In the genomic region with DNA sequence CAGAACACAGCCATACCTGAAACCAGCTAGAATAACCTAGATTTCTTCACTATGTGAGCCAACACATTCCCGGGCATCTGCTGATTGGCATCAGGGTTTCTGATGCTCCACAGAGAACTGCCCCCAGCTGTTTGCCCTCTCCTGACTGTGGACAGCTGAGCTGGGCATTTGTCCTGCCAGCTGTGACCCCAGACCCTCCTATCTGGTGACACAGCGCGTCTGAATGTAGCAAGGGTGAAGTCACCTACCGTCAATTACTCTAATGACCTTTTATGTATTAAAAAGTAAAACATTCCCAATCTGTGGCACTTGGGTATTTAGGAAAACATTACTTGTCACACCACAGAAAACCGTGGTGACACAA, we compare ENCODE assay signal across 21 cellular contexts. TPM values are rescaled to one million over a fixed set of nuclear protein-coding genes. Genes with fewer than 3 reads are reported as not detected.
DNase-seq lines count a peak whose midpoint lies in the region; ATAC-seq, FAIRE-seq and TF ChIP-seq lines count a peak whose summit lies in the region.
"Had no signal": no experiment of that assay in that cellular context is flagged by ENCODE, and none has a peak within 500 bp of the region (broad histone marks: within the 10 kb centered on the region; RNA-seq: fewer than 3 reads in every experiment).

No MANE protein-coding gene starts in this region.

- H3K9me3 Mint-ChIP-seq in activated CD4-positive, alpha-beta T cell treated with anti-CD3 and anti-CD28 coated beads, Interleukin-2, amount 10 ng/mL, durations not matched to agents 7 days and 5 days, result peaks cover 8% of the 10 kb centered on the region
- H3K9me3 Mint-ChIP-seq in dendritic cell treated with granulocyte-macrophage colony-stimulating factor and Interleukin-4, amounts not matched to agents 40 ng/mL and 50 ng/mL, for 4 days, result no peaks in the 10 kb centered on the region
- no peaks in the 10 kb centered on the region for H3K9me3 Mint-ChIP-seq in mesothelial cell of epicardium
- H3K9me3 Mint-ChIP-seq in stimulated activated effector memory CD8-positive, alpha-beta T cell treated with anti-CD3 and anti-CD28 coated beads, Interleukin-12 subunit alpha, Interleukin-12 subunit beta, amount 100 ng/mL, for 72 hours, result peaks cover 3% of the 10 kb centered on the region

- no peak overlapping the region for H3K4me3 ChIP-seq in mucosa of descending colon
- H3K4me3 ChIP-seq: GM12878 had no signal

- POLR2A ChIA-PET in activated CD4-positive, alpha-beta T cell treated with anti-CD3 and anti-CD28 coated beads, Interleukin-2, amount 10 ng/mL, durations not matched to agents 7 days and 5 days (lab: Charles Lee), result no interaction called here

- no peaks in the 10 kb centered on the region for H3K4me1 ChIP-seq in mucosa of descending colon (ENCODE audit: low read depth)

- H3K27me3 Mint-ChIP-seq in activated CD4-positive, alpha-beta T cell treated with anti-CD3 and anti-CD28 coated beads, Interleukin-2, amount 10 ng/mL, durations not matched to agents 7 days and 5 days, result no peaks in the 10 kb centered on the region
- peaks cover 25% of the 10 kb centered on the region for H3K27me3 Mint-ChIP-seq in dendritic cell treated with granulocyte-macrophage colony-stimulating factor and Interleukin-4, amounts not matched to agents 40 ng/mL and 50 ng/mL, for 4 days
- H3K27me3 Mint-ChIP-seq in mesothelial cell of epicardium (ENCODE audit: low read depth), result peaks cover 33% of the 10 kb centered on the region

- CTCF ChIA-PET in activated CD4-positive, alpha-beta T cell treated with anti-CD3 and anti-CD28 coated beads, Interleukin-2, amount 10 ng/mL, durations not matched to agents 7 days and 5 days (lab: Charles Lee), result no interaction called here

- FAIRE-seq in GM12892 (lab: Jason Lieb, UNC), result no peak
- FAIRE-seq: HTR-8/SVneo had no signal

- TF ChIP-seq POLR2A in GM12892 (IDR thresholded peaks at IDR 0.05; ENCODE audit: low read depth, low read length), result no peak

- peak overlapping the region; percentile 9 for H3K27ac Mint-ChIP-seq in activated CD4-positive, alpha-beta T cell treated with anti-CD3 and anti-CD28 coated beads, Interleukin-2, amount 10 ng/mL, durations not matched to agents 7 days and 5 days
- peak overlapping the region; percentile 17 for H3K27ac Mint-ChIP-seq in dendritic cell treated with granulocyte-macrophage colony-stimulating factor and Interleukin-4, amounts not matched to agents 40 ng/mL and 50 ng/mL, for 4 days
- peak overlapping the region; percentile 48 for H3K27ac Mint-ChIP-seq in mesothelial cell of epicardium
- no peak overlapping the region for H3K27ac Mint-ChIP-seq in stimulated activated effector memory CD8-positive, alpha-beta T cell treated with anti-CD3 and anti-CD28 coated beads, Interleukin-12 subunit alpha, Interleukin-12 subunit beta, amount 100 ng/mL, for 72 hours

- no peak for TF ChIP-seq CTCF in mesothelial cell of epicardium (IDR thresholded peaks at IDR 0.05; ENCODE audit: unreplicated experiment)
- TF ChIP-seq CTCF in mucosa of descending colon (IDR thresholded peaks at IDR 0.05), result no peak

- intact Hi-C loops in dendritic cell treated with granulocyte-macrophage colony-stimulating factor and Interleukin-4, amounts not matched to agents 40 ng/mL and 50 ng/mL, for 4 days (cut with micrococcal nuclease), result no loop called here
- intact Hi-C loops in mucosa of descending colon (cut with DNase I, micrococcal nuclease), result no loop called here

- H3K36me3 Mint-ChIP-seq in activated CD4-positive, alpha-beta T cell treated with anti-CD3 and anti-CD28 coated beads, Interleukin-2, amount 10 ng/mL, durations not matched to agents 7 days and 5 days (ENCODE audit: low read depth), result no peaks in the 10 kb centered on the region
- no peaks in the 10 kb centered on the region for H3K36me3 Mint-ChIP-seq in dendritic cell treated with granulocyte-macrophage colony-stimulating factor and Interleukin-4, amounts not matched to agents 40 ng/mL and 50 ng/mL, for 4 days (ENCODE audit: low read depth)
- no peaks in the 10 kb centered on the region for H3K36me3 Mint-ChIP-seq in mesothelial cell of epicardium
- H3K36me3 Mint-ChIP-seq in stimulated activated effector memory CD8-positive, alpha-beta T cell treated with anti-CD3 and anti-CD28 coated beads, Interleukin-12 subunit alpha, Interleukin-12 subunit beta, amount 100 ng/mL, for 72 hours, result peaks cover 8% of the 10 kb centered on the region

- DNase-seq in activated CD4-positive, alpha-beta T cell treated with anti-CD3 and anti-CD28 coated beads, Interleukin-2, amount 10 ng/mL, durations not matched to agents 7 days and 5 days, result no peak
- no peak for DNase-seq in activated CD4-positive, alpha-beta T cell treated with anti-CD3 and anti-CD28 coated beads, Interleukin-2, amount 50 U/mL, for 4 hours
- no peak for DNase-seq in mesothelial cell of epicardium (ENCODE audit: low spot score in 2 of 2, unreplicated experiment in 2 of 2)
- no peak for DNase-seq in stimulated activated effector memory CD8-positive, alpha-beta T cell treated with anti-CD3 and anti-CD28 coated beads, Interleukin-12 subunit alpha, Interleukin-12 subunit beta, amount 100 ng/mL, for 72 hours (ENCODE audit: low spot score in 2 of 2)
- no peak for DNase-seq in mucosa of descending colon
- no peak for DNase-seq in GM12892 (ENCODE audit: insufficient read length)
- DNase-seq: 8988T, GOT3, IMR-90, Karpas-422, NCI-H1417 treated with DMSO at 0.1 percent for 48 hours, NCI-H187 treated with DMSO at 0.1 percent for 48 hours, NCI-H2227 treated with DMSO at 0.1 percent for 48 hours, NCI-H510A treated with DMSO at 0.1 percent for 48 hours, NCI-H82, OCI-M1, SIG-M5 had no signal

- peaks cover 9% of the 10 kb centered on the region for H3K4me1 Mint-ChIP-seq in activated CD4-positive, alpha-beta T cell treated with anti-CD3 and anti-CD28 coated beads, Interleukin-2, amount 10 ng/mL, durations not matched to agents 7 days and 5 days
- peaks cover 11% of the 10 kb centered on the region for H3K4me1 Mint-ChIP-seq in dendritic cell treated with granulocyte-macrophage colony-stimulating factor and Interleukin-4, amounts not matched to agents 40 ng/mL and 50 ng/mL, for 4 days (ENCODE audit: low read depth)
- H3K4me1 Mint-ChIP-seq in mesothelial cell of epicardium, result peaks cover 3% of the 10 kb centered on the region
- H3K4me1 Mint-ChIP-seq in stimulated activated effector memory CD8-positive, alpha-beta T cell treated with anti-CD3 and anti-CD28 coated beads, Interleukin-12 subunit alpha, Interleukin-12 subunit beta, amount 100 ng/mL, for 72 hours, result peaks cover 27% of the 10 kb centered on the region

- H3K36me3 ChIP-seq in mucosa of descending colon (ENCODE audit: low read depth), result no peaks in the 10 kb centered on the region

- no peaks in the 10 kb centered on the region for H3K9me3 ChIP-seq in mucosa of descending colon

- H3K4me3 Mint-ChIP-seq in activated CD4-positive, alpha-beta T cell treated with anti-CD3 and anti-CD28 coated beads, Interleukin-2, amount 10 ng/mL, durations not matched to agents 7 days and 5 days, result no peak overlapping the region
- H3K4me3 Mint-ChIP-seq in dendritic cell treated with granulocyte-macrophage colony-stimulating factor and Interleukin-4, amounts not matched to agents 40 ng/mL and 50 ng/mL, for 4 days, result no peak overlapping the region
- no peak overlapping the region for H3K4me3 Mint-ChIP-seq in mesothelial cell of epicardium
- H3K4me3 Mint-ChIP-seq in stimulated activated effector memory CD8-positive, alpha-beta T cell treated with anti-CD3 and anti-CD28 coated beads, Interleukin-12 subunit alpha, Interleukin-12 subunit beta, amount 100 ng/mL, for 72 hours, result peak overlapping the region; percentile 38

- no peak for ATAC-seq in stimulated activated effector memory CD8-positive, alpha-beta T cell treated with anti-CD3 and anti-CD28 coated beads, Interleukin-12 subunit alpha, Interleukin-12 subunit beta, amount 100 ng/mL, for 72 hours
- ATAC-seq in mucosa of descending colon (no peak), GM19397 (IDR thresholded peaks at IDR 0.05; ENCODE audit: unreplicated experiment) (no peak)

RNA-seq across cellular contexts. Expression of gene SFSWAP, which starts 29.7 kb away (rescaled TPM):
- 10 to 100 TPM; 51.4 to 59.0 TPM for total RNA-seq in activated CD4-positive, alpha-beta T cell treated with anti-CD3 and anti-CD28 coated beads, Interleukin-2, amount 10 ng/mL, durations not matched to agents 7 days and 5 days
- total RNA-seq in mesothelial cell of epicardium, result 73.0 to 77.9 TPM (median 76.9 TPM) in 3 replicates
- 10 to 100 TPM; 34.5 to 52.7 (median 50.7) TPM for total RNA-seq in mucosa of descending colon
- polyA plus RNA-seq in GM12892 (2012; ENCODE audit: missing spikeins), result 17.4 TPM
